In the genomic region with DNA sequence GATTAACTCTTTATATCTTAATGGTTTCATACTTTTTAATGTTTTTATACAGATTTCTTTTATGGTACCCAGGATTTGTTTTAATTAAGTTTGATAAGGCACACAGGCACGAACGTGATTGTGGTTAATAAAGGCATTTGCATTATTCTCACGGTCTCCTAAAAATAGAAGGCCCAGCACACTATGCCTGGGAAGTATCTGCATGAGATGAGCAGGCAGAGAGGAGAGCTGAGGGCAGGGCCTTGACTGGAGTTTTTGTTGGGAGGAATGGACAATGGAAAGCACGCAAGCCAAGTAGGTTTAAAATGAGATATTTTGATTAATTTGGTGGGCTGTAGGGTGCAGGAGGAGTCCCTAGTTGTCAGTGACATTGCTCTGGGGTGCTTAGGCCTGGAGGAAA, we compare ENCODE assay signal across 21 cellular contexts.
DNase-seq lines count a peak whose midpoint lies in the region; ATAC-seq and TF ChIP-seq lines count a peak whose summit lies in the region.
"Had no signal": no experiment of that assay in that cellular context is flagged by ENCODE, and none has a peak within 500 bp of the region (broad histone marks: within the 10 kb centered on the region; RNA-seq: fewer than 3 reads in every experiment).

No MANE protein-coding gene starts in this region.

- peaks cover 9% of the 10 kb centered on the region for H3K36me3 Mint-ChIP-seq in HFFc6 (ENCODE audit: low read depth)
- H3K36me3 Mint-ChIP-seq: CD14-positive monocyte; CD4-positive, alpha-beta memory T cell; CD4-positive, CD25-positive, alpha-beta regulatory T cell; CD8-positive, alpha-beta memory T cell had no signal

- H4K5ac ChIP-seq in mesendoderm (ENCODE audit: low read length) = no peak overlapping the region

- TF ChIP-seq EP300 in gastroesophageal sphincter (IDR thresholded peaks at IDR 0.05) = no peak

- no peak overlapping the region for H3K27ac ChIP-seq in mesendoderm (ENCODE audit: low read depth, low read length)
- no peak overlapping the region for H3K27ac ChIP-seq in gastroesophageal sphincter
- H3K27ac ChIP-seq: BLaER1 had no signal

- peak overlapping the region; percentile 23 for H3K18ac ChIP-seq in mesendoderm (ENCODE audit: low read length)

- H3K36me3 ChIP-seq in mesendoderm (ENCODE audit: control insufficient read depth, insufficient read depth, low read length) (no peaks in the 10 kb centered on the region), gastroesophageal sphincter (no peaks in the 10 kb centered on the region)
- H3K36me3 ChIP-seq: BE2C, BLaER1 had no signal

- H3K4me1 ChIP-seq in mesendoderm (ENCODE audit: control insufficient read depth, low read depth, low read length) (no peaks in the 10 kb centered on the region), gastroesophageal sphincter (no peaks in the 10 kb centered on the region)
- H3K4me1 ChIP-seq: BE2C, BLaER1 had no signal

- H3K4me2 ChIP-seq in mesendoderm (ENCODE audit: low read length) = no peak overlapping the region
- H3K4me2 ChIP-seq: BLaER1 had no signal

- H3K23ac ChIP-seq in mesendoderm (ENCODE audit: low read length) = no peak overlapping the region

- H3K27me3 ChIP-seq in mesendoderm (ENCODE audit: insufficient read depth, low read length, poor library complexity) (no peaks in the 10 kb centered on the region), gastroesophageal sphincter (no peaks in the 10 kb centered on the region)
- H3K27me3 ChIP-seq: BE2C, BLaER1 had no signal

- H3K79me1 ChIP-seq in mesendoderm (ENCODE audit: low read length) = no peaks in the 10 kb centered on the region

- TF ChIP-seq CTCF in HFFc6 (IDR thresholded peaks at IDR 0.05) (no peak), gastroesophageal sphincter (IDR thresholded peaks at IDR 0.05) (no peak)

- H3K4me3 ChIP-seq in mesendoderm (ENCODE audit: low read length) (no peak overlapping the region), gastroesophageal sphincter (no peak overlapping the region)
- H3K4me3 ChIP-seq: BLaER1, GM12878 had no signal

- ATAC-seq in HG02623 (IDR thresholded peaks at IDR 0.05; ENCODE audit: unreplicated experiment) (no peak), gastroesophageal sphincter (no peak)
- ATAC-seq: GM12878 had no signal

- H2AK5ac ChIP-seq in mesendoderm (ENCODE audit: low read length) = no peak overlapping the region

- DNase-seq in EH (ENCODE audit: low read depth) (peak; percentile 47), HFFc6 (peak; percentile 42), mesendoderm (no peak)
- DNase-seq: 8988T; ACHN; BE2C; C1 segment of cervical spinal cord; CD4-positive, alpha-beta memory T cell; CD4-positive, CD25-positive, alpha-beta regulatory T cell; CD8-positive, alpha-beta memory T cell; COR-L47; DMS 273 treated with DMSO at 0.1 percent for 48 hours; DMS153; DMS53; DMS79 treated with DMSO at 0.1 percent for 48 hours; GDM1 had no signal

- WGBS in mesendoderm (ENCODE audit: extremely low coverage, insufficient coverage, low lambda C conversion rate) = no CpG with 5 or more reads among the region's 4 CpGs
- 54 to 63% methylated on average over 3 to 4 of the region's 4 CpGs for WGBS in gastroesophageal sphincter (ENCODE audit: low coverage in 1 of 2), 2 donors

- H2BK15ac ChIP-seq in mesendoderm (replicated peaks; ENCODE audit: low read depth) = no peak overlapping the region

- H3K56ac ChIP-seq in mesendoderm (ENCODE audit: low read length) = no peak overlapping the region

- H2BK120ac ChIP-seq in mesendoderm (ENCODE audit: low read depth, low read length) = no peak overlapping the region

- H3K27ac Mint-ChIP-seq in HFFc6 = peak overlapping the region; percentile 83
- H3K27ac Mint-ChIP-seq: CD14-positive monocyte; CD4-positive, alpha-beta memory T cell; CD4-positive, CD25-positive, alpha-beta regulatory T cell; CD8-positive, alpha-beta memory T cell had no signal

- H3K9me3 Mint-ChIP-seq in HFFc6 = no peaks in the 10 kb centered on the region; the same call in 1 of the 2 replicates

- H3K9ac ChIP-seq in mesendoderm (ENCODE audit: low read length) = no peak overlapping the region
- H3K9ac ChIP-seq: BLaER1 had no signal

- no peak overlapping the region for H3K4ac ChIP-seq in mesendoderm (ENCODE audit: low read depth, low read length)

- H4K8ac ChIP-seq in mesendoderm (ENCODE audit: low read depth, low read length) = no peak overlapping the region

- peaks cover 26% of the 10 kb centered on the region for H3K4me1 Mint-ChIP-seq in HFFc6 (ENCODE audit: low read depth)
- H3K4me1 Mint-ChIP-seq: CD14-positive monocyte; CD4-positive, alpha-beta memory T cell; CD4-positive, CD25-positive, alpha-beta regulatory T cell; CD8-positive, alpha-beta memory T cell had no signal

- no peaks in the 10 kb centered on the region for H3K79me2 ChIP-seq in mesendoderm (ENCODE audit: control insufficient read depth, insufficient read depth, low read length)

- H2BK5ac ChIP-seq in mesendoderm (ENCODE audit: low read length) = no peak overlapping the region

- H3K4me3 Mint-ChIP-seq in HFFc6 = no peak overlapping the region
- H3K4me3 Mint-ChIP-seq: CD14-positive monocyte; CD4-positive, alpha-beta memory T cell; CD4-positive, CD25-positive, alpha-beta regulatory T cell; CD8-positive, alpha-beta memory T cell had no signal

- no peaks in the 10 kb centered on the region; the same call in 1 of the 2 replicates for H3K27me3 Mint-ChIP-seq in HFFc6 (ENCODE audit: insufficient read depth)
- H3K27me3 Mint-ChIP-seq: CD4-positive, alpha-beta memory T cell; CD4-positive, CD25-positive, alpha-beta regulatory T cell; CD8-positive, alpha-beta memory T cell had no signal

- no peaks in the 10 kb centered on the region for H3K9me3 ChIP-seq in gastroesophageal sphincter
- H3K9me3 ChIP-seq: BE2C, BLaER1 had no signal

- no peak for TF ChIP-seq POLR2A in gastroesophageal sphincter (IDR thresholded peaks at IDR 0.05)
